15 cellular contexts compared by ENCODE assay signal in genomic region chr9:136422876-136423275, GRCh38. TPM values are rescaled to one million over a fixed set of nuclear protein-coding genes. Genes with fewer than 3 reads are reported as not detected.
DNase-seq lines count a peak whose midpoint lies in the region; ATAC-seq, FAIRE-seq and TF ChIP-seq lines count a peak whose summit lies in the region.
"Had no signal": no experiment of that assay in that cellular context is flagged by ENCODE, and none has a peak within 500 bp of the region (broad histone marks: within the 10 kb centered on the region; RNA-seq: fewer than 3 reads in every experiment).

No MANE protein-coding gene starts in this region.

- FAIRE-seq in RCC 7860 (lab: Jason Lieb, UNC), result no peak

- DNase-seq in Right ventricle myocardium inferior (ENCODE audit: missing footprints) (peak; percentile 62), left ventricle myocardium superior (no peak), RWPE1 (ENCODE audit: low spot score) (no peak), RCC 7860 (ENCODE audit: low spot score) (no peak)
- DNase-seq in stimulated activated CD4-positive, alpha-beta T cell treated with anti-CD3 and anti-CD28 coated beads, Interleukin-1b, Interleukin-23, amount 100 ng/mL, for 48 hours, result no peak
- DNase-seq: 8988T, Calu3, DMS79 treated with DMSO at 0.1 percent for 48 hours, GF-D8, GM23248, IMR-90, KBM-7 had no signal

- POLR2A ChIA-PET in RWPE1 (lab: Yijun Ruan, JAX; ENCODE audit: low non-redundant PET), result no interaction called here

- CTCF ChIA-PET in RWPE1 (lab: Yijun Ruan, JAX), result no interaction called here

- no peak for TF ChIP-seq CTCF in RWPE1 (conservative IDR thresholded peaks at IDR 0.05; ENCODE audit: low read depth)

- peak overlapping the region; percentile 50; the same call in 1 of the 2 replicates for H3K27ac ChIP-seq in RWPE1
- H3K27ac ChIP-seq: GM23248, HL-60 had no signal

- ATAC-seq in Right ventricle myocardium inferior, result no peak
- ATAC-seq in left ventricle myocardium superior, result no peak
- peak; percentile 36 for ATAC-seq in esophagus mucosa
- ATAC-seq: CD8-positive, alpha-beta T cell had no signal

- intact Hi-C loops in Right ventricle myocardium inferior (cut with DNase I), result no loop called here
- intact Hi-C loops in left ventricle myocardium superior (cut with micrococcal nuclease), result no loop called here

RNA-seq across cellular contexts. Expression of gene PMPCA, which starts 12.4 kb away (rescaled TPM):
- 71.8 TPM for total RNA-seq in Right ventricle myocardium inferior
- 77.8 TPM for total RNA-seq in left ventricle myocardium superior
- 29.4 TPM for total RNA-seq in esophagus mucosa

RNA-seq across cellular contexts. Expression of gene ENTR1, which starts 12.5 kb away (rescaled TPM):
- total RNA-seq in Right ventricle myocardium inferior (23.7 TPM), left ventricle myocardium superior (23.3 TPM), esophagus mucosa (22.8 TPM)

RNA-seq across cellular contexts. Expression of gene INPP5E, which starts 16.8 kb away (rescaled TPM):
- total RNA-seq in Right ventricle myocardium inferior, result 10.8 TPM
- 12.1 TPM for total RNA-seq in left ventricle myocardium superior
- 5.7 TPM for total RNA-seq in esophagus mucosa

RNA-seq across cellular contexts. Expression of gene SNAPC4, which starts 22.9 kb away (rescaled TPM):
- total RNA-seq in Right ventricle myocardium inferior (4.0 TPM), left ventricle myocardium superior (4.4 TPM), esophagus mucosa (3.7 TPM)

RNA-seq across cellular contexts. Expression of gene CARD9, which starts 49.4 kb away (rescaled TPM):
- total RNA-seq in Right ventricle myocardium inferior (1.4 TPM), left ventricle myocardium superior (0.79 TPM), esophagus mucosa (0.80 TPM)
